1 cellular context compared by ENCODE assay signal in the genomic region with DNA sequence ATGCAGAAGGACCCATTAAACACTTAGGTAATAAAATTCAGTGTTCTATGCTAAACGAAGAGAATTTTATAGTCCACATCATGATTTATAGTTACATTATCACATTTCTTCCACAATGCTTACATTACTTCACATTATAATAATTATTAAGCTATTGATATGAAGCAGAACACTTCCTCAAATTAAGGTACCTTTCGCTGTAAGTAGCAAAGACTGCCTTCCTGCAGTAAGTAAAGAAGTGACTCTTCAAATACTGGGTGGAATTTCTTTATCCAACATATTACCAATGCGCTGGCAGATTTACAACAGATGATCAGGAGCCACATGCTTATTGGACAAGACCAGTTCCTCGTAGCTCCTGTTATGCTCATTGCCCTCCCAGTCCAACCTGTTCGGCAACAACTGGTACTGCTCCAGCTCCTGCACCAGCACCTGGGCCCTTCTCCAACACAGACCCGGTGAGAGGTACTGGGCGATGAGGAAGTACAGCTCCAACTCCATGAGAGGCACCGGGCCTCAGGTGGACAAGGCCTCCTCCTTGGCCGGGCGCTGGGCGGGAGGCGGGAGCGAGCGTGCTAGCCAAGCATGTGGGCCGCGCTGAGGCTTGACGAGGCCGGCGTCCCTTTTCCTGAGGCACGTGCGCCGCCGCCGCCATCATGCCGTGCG.
TF ChIP-seq lines count a peak whose summit lies in the region.

No MANE protein-coding gene starts in this region.

TF ChIP-seq in IMR-90, 13 proteins besides CTCF, POLR2A, EP300 and RAD21 (continued from another document):
- TF ChIP-seq, protein P1, sequence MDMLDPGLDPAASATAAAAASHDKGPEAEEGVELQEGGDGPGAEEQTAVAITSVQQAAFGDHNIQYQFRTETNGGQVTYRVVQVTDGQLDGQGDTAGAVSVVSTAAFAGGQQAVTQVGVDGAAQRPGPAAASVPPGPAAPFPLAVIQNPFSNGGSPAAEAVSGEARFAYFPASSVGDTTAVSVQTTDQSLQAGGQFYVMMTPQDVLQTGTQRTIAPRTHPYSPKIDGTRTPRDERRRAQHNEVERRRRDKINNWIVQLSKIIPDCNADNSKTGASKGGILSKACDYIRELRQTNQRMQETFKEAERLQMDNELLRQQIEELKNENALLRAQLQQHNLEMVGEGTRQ (IDR thresholded peaks at IDR 0.05; ENCODE audit: low read depth, low read length), result no peak
- no peak for TF ChIP-seq BHLHE40 (IDR thresholded peaks at IDR 0.05; ENCODE audit: low read depth, low read length)
- TF ChIP-seq, protein P2, sequence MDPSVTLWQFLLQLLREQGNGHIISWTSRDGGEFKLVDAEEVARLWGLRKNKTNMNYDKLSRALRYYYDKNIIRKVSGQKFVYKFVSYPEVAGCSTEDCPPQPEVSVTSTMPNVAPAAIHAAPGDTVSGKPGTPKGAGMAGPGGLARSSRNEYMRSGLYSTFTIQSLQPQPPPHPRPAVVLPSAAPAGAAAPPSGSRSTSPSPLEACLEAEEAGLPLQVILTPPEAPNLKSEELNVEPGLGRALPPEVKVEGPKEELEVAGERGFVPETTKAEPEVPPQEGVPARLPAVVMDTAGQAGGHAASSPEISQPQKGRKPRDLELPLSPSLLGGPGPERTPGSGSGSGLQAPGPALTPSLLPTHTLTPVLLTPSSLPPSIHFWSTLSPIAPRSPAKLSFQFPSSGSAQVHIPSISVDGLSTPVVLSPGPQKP (IDR thresholded peaks at IDR 0.05; ENCODE audit: borderline replicate concordance, low read depth, low read length), result no peak
- no peak for TF ChIP-seq NFE2L2 (IDR thresholded peaks at IDR 0.05; ENCODE audit: low read depth, low read length)
